8 cellular contexts compared by ENCODE assay signal in the genomic region with DNA sequence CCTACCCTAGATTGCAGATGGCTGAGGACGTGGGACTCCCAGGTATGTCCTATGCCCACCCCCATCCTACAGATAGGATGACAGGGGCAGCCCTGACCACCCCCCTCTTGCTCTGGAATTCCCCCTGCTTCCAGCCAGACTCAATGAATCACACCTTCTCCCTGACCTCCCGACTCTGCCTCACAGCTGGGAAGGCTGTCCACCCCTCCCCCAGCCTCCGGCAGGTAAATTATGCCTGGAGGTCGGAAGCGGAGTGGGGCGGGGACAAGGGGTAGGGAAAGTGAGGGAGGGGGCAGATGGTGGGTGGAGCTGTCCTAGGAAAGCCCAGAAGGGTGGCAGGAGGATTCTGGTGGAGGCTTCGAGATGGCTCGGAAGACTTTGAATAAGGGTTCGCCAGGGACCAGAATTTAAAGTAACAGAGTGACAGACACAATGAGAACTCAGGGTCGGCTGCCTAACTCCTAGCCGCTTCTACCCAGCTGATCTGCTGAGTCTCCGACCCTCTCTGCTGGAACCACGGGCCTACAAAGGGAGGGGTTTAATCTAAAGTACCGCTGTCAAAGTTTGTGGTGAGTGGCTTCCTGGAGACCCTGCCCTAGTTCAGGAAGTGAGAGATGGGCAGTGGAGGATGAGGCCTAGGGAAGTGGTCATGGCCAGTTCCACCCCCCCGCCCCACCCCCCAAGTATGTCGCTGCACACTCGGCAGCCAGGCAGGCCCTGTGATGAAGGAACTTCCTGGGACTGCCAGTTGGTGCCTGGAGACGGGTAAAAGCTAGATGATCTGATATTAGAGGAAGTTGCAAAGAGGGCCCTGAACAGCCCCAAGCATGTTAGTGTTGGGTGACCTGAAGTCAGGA. TPM values are rescaled to one million over a fixed set of nuclear protein-coding genes. Genes with fewer than 3 reads are reported as not detected.
DNase-seq lines count a peak whose midpoint lies in the region; ATAC-seq and TF ChIP-seq lines count a peak whose summit lies in the region.

No MANE protein-coding gene starts in this region.

- H3K27me3 Mint-ChIP-seq in activated naive CD4-positive, alpha-beta T cell treated with anti-CD3 and anti-CD28 coated beads, Interleukin-2, amount 10 ng/mL, durations not matched to agents 7 days and 5 days: peaks cover 81% of the 10 kb centered on the region

- peak overlapping the region in 2 of 7 experiments; percentile 16 to 17 for H3K4me3 ChIP-seq in skin epidermis

- peak overlapping the region; percentile 69 for H3K4me3 Mint-ChIP-seq in activated naive CD4-positive, alpha-beta T cell treated with anti-CD3 and anti-CD28 coated beads, Interleukin-2, amount 10 ng/mL, durations not matched to agents 7 days and 5 days

- in situ Hi-C loops in GM13976 (cut with MboI; ENCODE audit: low sequenced_read_pairs, unreplicated experiment): no loop called here

- H3K4me1 Mint-ChIP-seq in activated naive CD4-positive, alpha-beta T cell treated with anti-CD3 and anti-CD28 coated beads, Interleukin-2, amount 10 ng/mL, durations not matched to agents 7 days and 5 days: peaks cover 66% of the 10 kb centered on the region

- TF ChIP-seq CTCF in GM13976 (IDR thresholded peaks at IDR 0.05; ENCODE audit: borderline replicate concordance, control extremely low read depth, extremely low read depth, insufficient read depth, missing control alignments): no peak

- peak overlapping the region; percentile 88 for H3K27ac Mint-ChIP-seq in activated naive CD4-positive, alpha-beta T cell treated with anti-CD3 and anti-CD28 coated beads, Interleukin-2, amount 10 ng/mL, durations not matched to agents 7 days and 5 days

- peak overlapping the region in 20 of 21 experiments; percentile 8 to 95 (median 71) for H3K27ac ChIP-seq in skin epidermis

- no peak for ATAC-seq in HG02885 (IDR thresholded peaks at IDR 0.05; ENCODE audit: poor library complexity, unreplicated experiment)

- peaks cover 35% of the 10 kb centered on the region for H3K36me3 Mint-ChIP-seq in activated naive CD4-positive, alpha-beta T cell treated with anti-CD3 and anti-CD28 coated beads, Interleukin-2, amount 10 ng/mL, durations not matched to agents 7 days and 5 days

- DNase-seq in A172 (ENCODE audit: low spot score) (peak; percentile 64), KG1 (lab: John Stamatoyannopoulos, UW) (peak; percentile 81), hippocampal formation (lab: John Stamatoyannopoulos, UW) (peak; percentile 42 to 56), NCI-H2081 (lab: John Stamatoyannopoulos, UW) (no peak), GM13976 (ENCODE audit: low spot score) (no peak)
- peak; percentile 81 for DNase-seq in activated naive CD4-positive, alpha-beta T cell treated with anti-CD3 and anti-CD28 coated beads, Interleukin-2, amount 10 ng/mL, durations not matched to agents 7 days and 5 days

- peaks cover 10% of the 10 kb centered on the region for H3K9me3 Mint-ChIP-seq in activated naive CD4-positive, alpha-beta T cell treated with anti-CD3 and anti-CD28 coated beads, Interleukin-2, amount 10 ng/mL, durations not matched to agents 7 days and 5 days

- CTCF ChIA-PET in activated naive CD4-positive, alpha-beta T cell treated with anti-CD3 and anti-CD28 coated beads, Interleukin-2, amount 10 ng/mL, durations not matched to agents 7 days and 5 days (lab: Charles Lee): interaction anchor here (1.2 to 1.5 kb wide), 2 partner anchors 9 to 54 kb away, joined by 4 to 6 read pairs; no protein-coding TSS in a partner anchor

RNA-seq across cellular contexts. Expression of gene PLEKHG3, which starts 4.2 kb away (rescaled TPM):
- total RNA-seq in A172 (2014; rRNA removed; shearing (Covaris generic)): 11.2 and 12.3 TPM in 2 replicates

Comparison
In these comparisons a context has a peak if more than half of its experiments do, and no peak if none do; other contexts are left out.
1. DNase-seq: peak in A172 (single experiment), KG1 (single experiment), activated naive CD4-positive, alpha-beta T cell treated with anti-CD3 and anti-CD28 coated beads, Interleukin-2, amount 10 ng/mL, durations not matched to agents 7 days and 5 days (single experiment) and hippocampal formation (2 of 2); none in NCI-H2081 (0 of 2) and GM13976 (single experiment).